Comparison of ENCODE assay signal across 1 cellular context in the genomic region with DNA sequence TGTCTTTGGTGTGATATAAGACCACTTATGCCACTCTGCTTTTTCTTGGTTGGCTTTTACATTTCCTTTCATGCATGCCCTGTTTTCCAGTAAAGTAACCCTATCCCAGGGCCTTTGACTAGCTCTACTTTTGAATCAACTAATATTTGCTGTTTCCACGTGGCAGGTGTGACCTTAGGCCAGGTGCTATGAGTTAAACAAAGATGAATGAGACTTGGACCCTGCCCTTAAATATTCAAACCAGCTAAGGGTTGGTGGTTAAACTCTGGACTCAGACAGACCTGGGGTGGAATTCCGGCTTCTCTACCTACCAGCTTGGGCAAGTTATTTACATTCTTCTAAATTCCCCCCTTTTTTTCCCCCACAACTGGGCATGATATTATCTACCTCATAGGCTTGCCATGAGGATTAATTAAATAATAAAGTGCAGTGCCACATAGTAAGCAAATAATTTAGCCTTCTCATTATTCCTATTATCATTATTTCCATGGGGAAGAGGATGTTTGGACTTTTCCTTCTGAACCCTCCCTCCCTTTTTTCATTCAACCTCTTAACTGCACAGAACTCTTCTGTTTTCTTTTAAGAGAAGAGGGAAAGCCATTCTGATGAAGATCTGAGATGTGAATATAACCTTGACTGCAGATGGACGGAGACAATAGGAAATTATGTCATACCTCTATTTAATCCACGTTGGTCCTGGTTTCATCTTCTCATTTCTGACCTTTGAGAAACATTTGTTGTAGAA.
A peak's percentile ranks its signal among the peaks of the same experiment; 100 is the strongest.
TF ChIP-seq lines count a peak whose summit lies in the region.

No MANE protein-coding gene starts in this region.

TF ChIP-seq in HepG2, 621 proteins besides CTCF, POLR2A, EP300 and RAD21 (continued from another document and continues in another):
- TF ChIP-seq, protein P1, sequence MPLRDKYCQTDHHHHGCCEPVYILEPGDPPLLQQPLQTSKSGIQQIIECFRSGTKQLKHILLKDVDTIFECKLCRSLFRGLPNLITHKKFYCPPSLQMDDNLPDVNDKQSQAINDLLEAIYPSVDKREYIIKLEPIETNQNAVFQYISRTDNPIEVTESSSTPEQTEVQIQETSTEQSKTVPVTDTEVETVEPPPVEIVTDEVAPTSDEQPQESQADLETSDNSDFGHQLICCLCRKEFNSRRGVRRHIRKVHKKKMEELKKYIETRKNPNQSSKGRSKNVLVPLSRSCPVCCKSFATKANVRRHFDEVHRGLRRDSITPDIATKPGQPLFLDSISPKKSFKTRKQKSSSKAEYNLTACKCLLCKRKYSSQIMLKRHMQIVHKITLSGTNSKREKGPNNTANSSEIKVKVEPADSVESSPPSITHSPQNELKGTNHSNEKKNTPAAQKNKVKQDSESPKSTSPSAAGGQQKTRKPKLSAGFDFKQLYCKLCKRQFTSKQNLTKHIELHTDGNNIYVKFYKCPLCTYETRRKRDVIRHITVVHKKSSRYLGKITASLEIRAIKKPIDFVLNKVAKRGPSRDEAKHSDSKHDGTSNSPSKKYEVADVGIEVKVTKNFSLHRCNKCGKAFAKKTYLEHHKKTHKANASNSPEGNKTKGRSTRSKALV (CRISPR knock-in tag; IDR thresholded peaks at IDR 0.05), result no peak
- TF ChIP-seq MEF2D (CRISPR knock-in tag; IDR thresholded peaks at IDR 0.05) (peak; percentile 65; the same call in 1 of the 2 replicates), ZNF589 (CRISPR knock-in tag; conservative IDR thresholded peaks at IDR 0.05) (no peak), ATF7 (IDR thresholded peaks at IDR 0.05) (peak; percentile 39; the same call in 1 of the 2 replicates), ATF7 (CRISPR knock-in tag; IDR thresholded peaks at IDR 0.05) (no peak; the same call in 1 of the 2 replicates), ZNF619 (CRISPR knock-in tag; IDR thresholded peaks at IDR 0.05) (no peak), AKAP8 (CRISPR knock-in tag; IDR thresholded peaks at IDR 0.05) (no peak), ZNF256 (CRISPR knock-in tag; conservative IDR thresholded peaks at IDR 0.05) (no peak), FOSL1 (CRISPR knock-in tag; IDR thresholded peaks at IDR 0.05; ENCODE audit: borderline replicate concordance) (0 out of 2 replicates have a peak, but pooled peaks have one; percentile 74), TMF1 (CRISPR knock-in tag; IDR thresholded peaks at IDR 0.05; ENCODE audit: low read depth) (peak; percentile 26; the same call in 1 of the 2 replicates), POLR2AphosphoS2 (IDR thresholded peaks at IDR 0.05; ENCODE audit: low read depth, low read length) (no peak), SIX1 (CRISPR knock-in tag; IDR thresholded peaks at IDR 0.05; ENCODE audit: borderline replicate concordance) (peak; percentile 98), MZF1 (CRISPR knock-in tag; IDR thresholded peaks at IDR 0.05; ENCODE audit: borderline replicate concordance) (no peak), CENPT (CRISPR knock-in tag; IDR thresholded peaks at IDR 0.05; ENCODE audit: low read depth) (no peak), ZNF747 (CRISPR knock-in tag; IDR thresholded peaks at IDR 0.05; ENCODE audit: borderline replicate concordance) (peak; percentile 87), SYNCRIP (IDR thresholded peaks at IDR 0.05; ENCODE audit: insufficient read depth, low read depth, low read length) (no peak), BORCS8-MEF2B (CRISPR knock-in tag; IDR thresholded peaks at IDR 0.05) (peak; percentile 51; the same call in 1 of the 2 replicates), MAFG (CRISPR knock-in tag; IDR thresholded peaks at IDR 0.05) (no peak), ZC3H4 (CRISPR knock-in tag; IDR thresholded peaks at IDR 0.05; ENCODE audit: borderline replicate concordance) (no peak), NR1H2 (CRISPR knock-in tag; IDR thresholded peaks at IDR 0.05; ENCODE audit: borderline replicate concordance, low read depth) (no peak), ZBTB21 (CRISPR knock-in tag; IDR thresholded peaks at IDR 0.05) (no peak), RBFOX2 (IDR thresholded peaks at IDR 0.05; ENCODE audit: low read depth, low read length) (peak; percentile 45), ZNF841 (CRISPR knock-in tag; IDR thresholded peaks at IDR 0.05; ENCODE audit: borderline replicate concordance) (peak; percentile 24; the same call in 1 of the 2 replicates), TSC22D2 (CRISPR knock-in tag; IDR thresholded peaks at IDR 0.05; ENCODE audit: borderline replicate concordance) (no peak; the same call in none of the 2 replicates), ZNF292 (CRISPR knock-in tag; IDR thresholded peaks at IDR 0.05; ENCODE audit: borderline replicate concordance, low read depth) (peak; percentile 69; the same call in 1 of the 2 replicates), LCORL (IDR thresholded peaks at IDR 0.05) (peak; percentile 48; the same call in 1 of the 2 replicates), LCORL (CRISPR knock-in tag; IDR thresholded peaks at IDR 0.05) (peak; percentile 73; the same call in 1 of the 2 replicates), ZNF383 (CRISPR knock-in tag; IDR thresholded peaks at IDR 0.05; ENCODE audit: borderline replicate concordance) (peak; percentile 87; the same call in 1 of the 2 replicates), SAP130 (CRISPR knock-in tag; IDR thresholded peaks at IDR 0.05; ENCODE audit: low read depth) (peak; percentile 87), U2AF1 (optimal IDR thresholded peaks at IDR 0.05; ENCODE audit: low read depth, low read length) (no peak), ZNF746 (CRISPR knock-in tag; IDR thresholded peaks at IDR 0.05) (0 out of 2 replicates have a peak, but pooled peaks have one; percentile 66), JUND (CRISPR knock-in tag; IDR thresholded peaks at IDR 0.05) (peak; percentile 37; the same call in 1 of the 2 replicates), ZNF607 (CRISPR knock-in tag; IDR thresholded peaks at IDR 0.05; ENCODE audit: borderline replicate concordance) (peak; percentile 91), KAT2B (IDR thresholded peaks at IDR 0.05; ENCODE audit: borderline replicate concordance, low read depth, low read length) (no peak), KDM6A (CRISPR knock-in tag; IDR thresholded peaks at IDR 0.05; ENCODE audit: low read depth) (peak; percentile 89), SALL2 (CRISPR knock-in tag; IDR thresholded peaks at IDR 0.05) (peak; percentile 68; the same call in 1 of the 2 replicates)
- TF ChIP-seq, protein P2, sequence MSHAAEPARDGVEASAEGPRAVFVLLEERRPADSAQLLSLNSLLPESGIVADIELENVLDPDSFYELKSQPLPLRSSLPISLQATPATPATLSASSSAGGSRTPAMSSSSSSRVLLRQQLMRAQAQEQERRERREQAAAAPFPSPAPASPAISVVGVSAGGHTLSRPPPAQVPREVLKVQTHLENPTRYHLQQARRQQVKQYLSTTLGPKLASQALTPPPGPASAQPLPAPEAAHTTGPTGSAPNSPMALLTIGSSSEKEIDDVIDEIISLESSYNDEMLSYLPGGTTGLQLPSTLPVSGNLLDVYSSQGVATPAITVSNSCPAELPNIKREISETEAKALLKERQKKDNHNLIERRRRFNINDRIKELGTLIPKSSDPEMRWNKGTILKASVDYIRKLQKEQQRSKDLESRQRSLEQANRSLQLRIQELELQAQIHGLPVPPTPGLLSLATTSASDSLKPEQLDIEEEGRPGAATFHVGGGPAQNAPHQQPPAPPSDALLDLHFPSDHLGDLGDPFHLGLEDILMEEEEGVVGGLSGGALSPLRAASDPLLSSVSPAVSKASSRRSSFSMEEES (CRISPR knock-in tag; IDR thresholded peaks at IDR 0.05), result peak; percentile 98
- TF ChIP-seq, protein P3, sequence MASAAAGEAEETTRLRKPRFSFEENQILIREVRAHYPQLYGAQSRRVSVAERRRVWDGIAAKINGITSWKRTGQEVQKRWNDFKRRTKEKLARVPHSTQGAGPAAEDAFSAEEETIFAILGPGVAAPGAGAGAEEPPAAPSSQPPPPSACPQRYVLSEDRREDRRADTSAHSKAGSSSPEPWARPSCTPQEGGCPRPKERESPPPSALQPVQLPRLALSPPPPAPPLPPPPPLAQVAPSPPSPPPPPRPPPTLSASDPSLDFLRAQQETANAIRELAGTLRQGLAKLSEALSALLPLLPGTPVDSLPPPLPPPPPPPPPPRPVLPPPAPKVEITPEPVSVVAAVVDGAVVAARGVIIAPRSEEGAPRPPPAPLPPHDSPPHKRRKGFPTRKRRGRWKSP (CRISPR knock-in tag; IDR thresholded peaks at IDR 0.05), result no peak
- TF ChIP-seq, protein P4, sequence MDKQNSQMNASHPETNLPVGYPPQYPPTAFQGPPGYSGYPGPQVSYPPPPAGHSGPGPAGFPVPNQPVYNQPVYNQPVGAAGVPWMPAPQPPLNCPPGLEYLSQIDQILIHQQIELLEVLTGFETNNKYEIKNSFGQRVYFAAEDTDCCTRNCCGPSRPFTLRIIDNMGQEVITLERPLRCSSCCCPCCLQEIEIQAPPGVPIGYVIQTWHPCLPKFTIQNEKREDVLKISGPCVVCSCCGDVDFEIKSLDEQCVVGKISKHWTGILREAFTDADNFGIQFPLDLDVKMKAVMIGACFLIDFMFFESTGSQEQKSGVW (CRISPR knock-in tag; IDR thresholded peaks at IDR 0.05; ENCODE audit: borderline replicate concordance), result no peak
- TF ChIP-seq, protein P5, sequence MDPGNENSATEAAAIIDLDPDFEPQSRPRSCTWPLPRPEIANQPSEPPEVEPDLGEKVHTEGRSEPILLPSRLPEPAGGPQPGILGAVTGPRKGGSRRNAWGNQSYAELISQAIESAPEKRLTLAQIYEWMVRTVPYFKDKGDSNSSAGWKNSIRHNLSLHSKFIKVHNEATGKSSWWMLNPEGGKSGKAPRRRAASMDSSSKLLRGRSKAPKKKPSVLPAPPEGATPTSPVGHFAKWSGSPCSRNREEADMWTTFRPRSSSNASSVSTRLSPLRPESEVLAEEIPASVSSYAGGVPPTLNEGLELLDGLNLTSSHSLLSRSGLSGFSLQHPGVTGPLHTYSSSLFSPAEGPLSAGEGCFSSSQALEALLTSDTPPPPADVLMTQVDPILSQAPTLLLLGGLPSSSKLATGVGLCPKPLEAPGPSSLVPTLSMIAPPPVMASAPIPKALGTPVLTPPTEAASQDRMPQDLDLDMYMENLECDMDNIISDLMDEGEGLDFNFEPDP (CRISPR knock-in tag; conservative IDR thresholded peaks at IDR 0.05), result no peak
- TF ChIP-seq, protein P6, sequence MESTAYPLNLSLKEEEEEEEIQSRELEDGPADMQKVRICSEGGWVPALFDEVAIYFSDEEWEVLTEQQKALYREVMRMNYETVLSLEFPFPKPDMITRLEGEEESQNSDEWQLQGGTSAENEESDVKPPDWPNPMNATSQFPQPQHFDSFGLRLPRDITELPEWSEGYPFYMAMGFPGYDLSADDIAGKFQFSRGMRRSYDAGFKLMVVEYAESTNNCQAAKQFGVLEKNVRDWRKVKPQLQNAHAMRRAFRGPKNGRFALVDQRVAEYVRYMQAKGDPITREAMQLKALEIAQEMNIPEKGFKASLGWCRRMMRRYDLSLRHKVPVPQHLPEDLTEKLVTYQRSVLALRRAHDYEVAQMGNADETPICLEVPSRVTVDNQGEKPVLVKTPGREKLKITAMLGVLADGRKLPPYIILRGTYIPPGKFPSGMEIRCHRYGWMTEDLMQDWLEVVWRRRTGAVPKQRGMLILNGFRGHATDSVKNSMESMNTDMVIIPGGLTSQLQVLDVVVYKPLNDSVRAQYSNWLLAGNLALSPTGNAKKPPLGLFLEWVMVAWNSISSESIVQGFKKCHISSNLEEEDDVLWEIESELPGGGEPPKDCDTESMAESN (CRISPR knock-in tag; conservative IDR thresholded peaks at IDR 0.05), result peak; percentile 89; the same call in 1 of the 2 replicates
- TF ChIP-seq, protein P7, sequence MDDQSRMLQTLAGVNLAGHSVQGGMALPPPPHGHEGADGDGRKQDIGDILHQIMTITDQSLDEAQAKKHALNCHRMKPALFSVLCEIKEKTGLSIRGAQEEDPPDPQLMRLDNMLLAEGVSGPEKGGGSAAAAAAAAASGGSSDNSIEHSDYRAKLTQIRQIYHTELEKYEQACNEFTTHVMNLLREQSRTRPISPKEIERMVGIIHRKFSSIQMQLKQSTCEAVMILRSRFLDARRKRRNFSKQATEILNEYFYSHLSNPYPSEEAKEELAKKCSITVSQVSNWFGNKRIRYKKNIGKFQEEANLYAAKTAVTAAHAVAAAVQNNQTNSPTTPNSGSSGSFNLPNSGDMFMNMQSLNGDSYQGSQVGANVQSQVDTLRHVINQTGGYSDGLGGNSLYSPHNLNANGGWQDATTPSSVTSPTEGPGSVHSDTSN (CRISPR knock-in tag; IDR thresholded peaks at IDR 0.05; ENCODE audit: borderline replicate concordance), result no peak; the same call in 1 of the 2 replicates
- TF ChIP-seq, protein P8, sequence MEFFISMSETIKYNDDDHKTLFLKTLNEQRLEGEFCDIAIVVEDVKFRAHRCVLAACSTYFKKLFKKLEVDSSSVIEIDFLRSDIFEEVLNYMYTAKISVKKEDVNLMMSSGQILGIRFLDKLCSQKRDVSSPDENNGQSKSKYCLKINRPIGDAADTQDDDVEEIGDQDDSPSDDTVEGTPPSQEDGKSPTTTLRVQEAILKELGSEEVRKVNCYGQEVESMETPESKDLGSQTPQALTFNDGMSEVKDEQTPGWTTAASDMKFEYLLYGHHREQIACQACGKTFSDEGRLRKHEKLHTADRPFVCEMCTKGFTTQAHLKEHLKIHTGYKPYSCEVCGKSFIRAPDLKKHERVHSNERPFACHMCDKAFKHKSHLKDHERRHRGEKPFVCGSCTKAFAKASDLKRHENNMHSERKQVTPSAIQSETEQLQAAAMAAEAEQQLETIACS (CRISPR knock-in tag; IDR thresholded peaks at IDR 0.05), result no peak
- TF ChIP-seq, protein P9, sequence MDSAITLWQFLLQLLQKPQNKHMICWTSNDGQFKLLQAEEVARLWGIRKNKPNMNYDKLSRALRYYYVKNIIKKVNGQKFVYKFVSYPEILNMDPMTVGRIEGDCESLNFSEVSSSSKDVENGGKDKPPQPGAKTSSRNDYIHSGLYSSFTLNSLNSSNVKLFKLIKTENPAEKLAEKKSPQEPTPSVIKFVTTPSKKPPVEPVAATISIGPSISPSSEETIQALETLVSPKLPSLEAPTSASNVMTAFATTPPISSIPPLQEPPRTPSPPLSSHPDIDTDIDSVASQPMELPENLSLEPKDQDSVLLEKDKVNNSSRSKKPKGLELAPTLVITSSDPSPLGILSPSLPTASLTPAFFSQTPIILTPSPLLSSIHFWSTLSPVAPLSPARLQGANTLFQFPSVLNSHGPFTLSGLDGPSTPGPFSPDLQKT (CRISPR knock-in tag; IDR thresholded peaks at IDR 0.05; ENCODE audit: borderline replicate concordance), result no peak
- TF ChIP-seq, protein P10, sequence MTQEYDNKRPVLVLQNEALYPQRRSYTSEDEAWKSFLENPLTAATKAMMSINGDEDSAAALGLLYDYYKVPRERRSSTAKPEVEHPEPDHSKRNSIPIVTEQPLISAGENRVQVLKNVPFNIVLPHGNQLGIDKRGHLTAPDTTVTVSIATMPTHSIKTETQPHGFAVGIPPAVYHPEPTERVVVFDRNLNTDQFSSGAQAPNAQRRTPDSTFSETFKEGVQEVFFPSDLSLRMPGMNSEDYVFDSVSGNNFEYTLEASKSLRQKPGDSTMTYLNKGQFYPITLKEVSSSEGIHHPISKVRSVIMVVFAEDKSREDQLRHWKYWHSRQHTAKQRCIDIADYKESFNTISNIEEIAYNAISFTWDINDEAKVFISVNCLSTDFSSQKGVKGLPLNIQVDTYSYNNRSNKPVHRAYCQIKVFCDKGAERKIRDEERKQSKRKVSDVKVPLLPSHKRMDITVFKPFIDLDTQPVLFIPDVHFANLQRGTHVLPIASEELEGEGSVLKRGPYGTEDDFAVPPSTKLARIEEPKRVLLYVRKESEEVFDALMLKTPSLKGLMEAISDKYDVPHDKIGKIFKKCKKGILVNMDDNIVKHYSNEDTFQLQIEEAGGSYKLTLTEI (CRISPR knock-in tag; conservative IDR thresholded peaks at IDR 0.05), result no peak
